Comparison of ENCODE assay signal across 1 cellular context in the genomic region with DNA sequence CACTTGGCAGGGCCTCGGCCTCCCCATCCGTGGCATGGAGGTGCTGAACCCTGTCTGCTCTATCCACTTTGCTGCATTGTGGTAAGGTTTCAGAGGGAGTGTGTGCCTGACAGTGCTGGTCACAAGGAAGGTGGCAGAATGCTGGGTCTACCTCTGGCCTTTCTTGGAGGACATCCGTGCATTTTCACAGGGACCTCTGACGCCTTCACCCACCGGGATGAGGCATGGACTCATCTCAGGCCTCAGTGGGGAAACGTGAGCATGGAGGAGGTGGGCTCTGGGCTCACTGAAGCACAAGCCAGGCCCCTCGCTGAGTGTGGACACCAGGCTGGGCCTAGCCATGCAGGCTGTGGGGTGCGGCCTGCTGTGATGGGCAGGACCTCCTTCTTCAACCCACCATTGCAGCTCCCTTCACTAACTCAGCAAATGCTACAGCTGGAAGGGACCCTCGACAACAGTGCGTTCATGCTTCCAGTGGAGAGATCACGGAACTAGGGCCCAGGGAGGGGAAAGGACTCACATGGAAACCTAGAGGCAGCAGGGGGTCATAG.
TF ChIP-seq lines count a peak whose summit lies in the region.

No MANE protein-coding gene starts in this region.

TF ChIP-seq in HepG2, 621 proteins besides CTCF, POLR2A, EP300 and RAD21:
- TF ChIP-seq SMARCE1 (IDR thresholded peaks at IDR 0.05; ENCODE audit: borderline replicate concordance) (no peak), NR3C1 (CRISPR knock-in tag; IDR thresholded peaks at IDR 0.05) (no peak), ZNF746 (CRISPR knock-in tag; IDR thresholded peaks at IDR 0.05) (no peak), ZNF672 (CRISPR knock-in tag; IDR thresholded peaks at IDR 0.05) (no peak), ZFY (CRISPR knock-in tag; IDR thresholded peaks at IDR 0.05) (no peak), KAT2B (IDR thresholded peaks at IDR 0.05; ENCODE audit: borderline replicate concordance, low read depth, low read length) (no peak), ADNP (CRISPR knock-in tag; IDR thresholded peaks at IDR 0.05) (no peak)
- TF ChIP-seq, protein P1, sequence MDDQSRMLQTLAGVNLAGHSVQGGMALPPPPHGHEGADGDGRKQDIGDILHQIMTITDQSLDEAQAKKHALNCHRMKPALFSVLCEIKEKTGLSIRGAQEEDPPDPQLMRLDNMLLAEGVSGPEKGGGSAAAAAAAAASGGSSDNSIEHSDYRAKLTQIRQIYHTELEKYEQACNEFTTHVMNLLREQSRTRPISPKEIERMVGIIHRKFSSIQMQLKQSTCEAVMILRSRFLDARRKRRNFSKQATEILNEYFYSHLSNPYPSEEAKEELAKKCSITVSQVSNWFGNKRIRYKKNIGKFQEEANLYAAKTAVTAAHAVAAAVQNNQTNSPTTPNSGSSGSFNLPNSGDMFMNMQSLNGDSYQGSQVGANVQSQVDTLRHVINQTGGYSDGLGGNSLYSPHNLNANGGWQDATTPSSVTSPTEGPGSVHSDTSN (CRISPR knock-in tag; IDR thresholded peaks at IDR 0.05; ENCODE audit: borderline replicate concordance), result no peak
- TF ChIP-seq, protein P2, sequence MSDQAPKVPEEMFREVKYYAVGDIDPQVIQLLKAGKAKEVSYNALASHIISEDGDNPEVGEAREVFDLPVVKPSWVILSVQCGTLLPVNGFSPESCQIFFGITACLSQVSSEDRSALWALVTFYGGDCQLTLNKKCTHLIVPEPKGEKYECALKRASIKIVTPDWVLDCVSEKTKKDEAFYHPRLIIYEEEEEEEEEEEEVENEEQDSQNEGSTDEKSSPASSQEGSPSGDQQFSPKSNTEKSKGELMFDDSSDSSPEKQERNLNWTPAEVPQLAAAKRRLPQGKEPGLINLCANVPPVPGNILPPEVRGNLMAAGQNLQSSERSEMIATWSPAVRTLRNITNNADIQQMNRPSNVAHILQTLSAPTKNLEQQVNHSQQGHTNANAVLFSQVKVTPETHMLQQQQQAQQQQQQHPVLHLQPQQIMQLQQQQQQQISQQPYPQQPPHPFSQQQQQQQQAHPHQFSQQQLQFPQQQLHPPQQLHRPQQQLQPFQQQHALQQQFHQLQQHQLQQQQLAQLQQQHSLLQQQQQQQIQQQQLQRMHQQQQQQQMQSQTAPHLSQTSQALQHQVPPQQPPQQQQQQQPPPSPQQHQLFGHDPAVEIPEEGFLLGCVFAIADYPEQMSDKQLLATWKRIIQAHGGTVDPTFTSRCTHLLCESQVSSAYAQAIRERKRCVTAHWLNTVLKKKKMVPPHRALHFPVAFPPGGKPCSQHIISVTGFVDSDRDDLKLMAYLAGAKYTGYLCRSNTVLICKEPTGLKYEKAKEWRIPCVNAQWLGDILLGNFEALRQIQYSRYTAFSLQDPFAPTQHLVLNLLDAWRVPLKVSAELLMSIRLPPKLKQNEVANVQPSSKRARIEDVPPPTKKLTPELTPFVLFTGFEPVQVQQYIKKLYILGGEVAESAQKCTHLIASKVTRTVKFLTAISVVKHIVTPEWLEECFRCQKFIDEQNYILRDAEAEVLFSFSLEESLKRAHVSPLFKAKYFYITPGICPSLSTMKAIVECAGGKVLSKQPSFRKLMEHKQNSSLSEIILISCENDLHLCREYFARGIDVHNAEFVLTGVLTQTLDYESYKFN (CRISPR knock-in tag; conservative IDR thresholded peaks at IDR 0.05), result no peak
- TF ChIP-seq, protein P3, sequence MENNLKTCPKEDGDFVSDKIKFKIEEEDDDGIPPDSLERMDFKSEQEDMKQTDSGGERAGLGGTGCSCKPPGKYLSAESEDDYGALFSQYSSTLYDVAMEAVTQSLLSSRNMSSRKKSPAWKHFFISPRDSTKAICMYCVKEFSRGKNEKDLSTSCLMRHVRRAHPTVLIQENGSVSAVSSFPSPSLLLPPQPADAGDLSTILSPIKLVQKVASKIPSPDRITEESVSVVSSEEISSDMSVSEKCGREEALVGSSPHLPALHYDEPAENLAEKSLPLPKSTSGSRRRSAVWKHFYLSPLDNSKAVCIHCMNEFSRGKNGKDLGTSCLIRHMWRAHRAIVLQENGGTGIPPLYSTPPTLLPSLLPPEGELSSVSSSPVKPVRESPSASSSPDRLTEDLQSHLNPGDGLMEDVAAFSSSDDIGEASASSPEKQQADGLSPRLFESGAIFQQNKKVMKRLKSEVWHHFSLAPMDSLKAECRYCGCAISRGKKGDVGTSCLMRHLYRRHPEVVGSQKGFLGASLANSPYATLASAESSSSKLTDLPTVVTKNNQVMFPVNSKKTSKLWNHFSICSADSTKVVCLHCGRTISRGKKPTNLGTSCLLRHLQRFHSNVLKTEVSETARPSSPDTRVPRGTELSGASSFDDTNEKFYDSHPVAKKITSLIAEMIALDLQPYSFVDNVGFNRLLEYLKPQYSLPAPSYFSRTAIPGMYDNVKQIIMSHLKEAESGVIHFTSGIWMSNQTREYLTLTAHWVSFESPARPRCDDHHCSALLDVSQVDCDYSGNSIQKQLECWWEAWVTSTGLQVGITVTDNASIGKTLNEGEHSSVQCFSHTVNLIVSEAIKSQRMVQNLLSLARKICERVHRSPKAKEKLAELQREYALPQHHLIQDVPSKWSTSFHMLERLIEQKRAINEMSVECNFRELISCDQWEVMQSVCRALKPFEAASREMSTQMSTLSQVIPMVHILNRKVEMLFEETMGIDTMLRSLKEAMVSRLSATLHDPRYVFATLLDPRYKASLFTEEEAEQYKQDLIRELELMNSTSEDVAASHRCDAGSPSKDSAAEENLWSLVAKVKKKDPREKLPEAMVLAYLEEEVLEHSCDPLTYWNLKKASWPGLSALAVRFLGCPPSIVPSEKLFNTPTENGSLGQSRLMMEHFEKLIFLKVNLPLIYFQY (CRISPR knock-in tag; IDR thresholded peaks at IDR 0.05; ENCODE audit: borderline replicate concordance), result no peak
